Comparison of ENCODE assay signal across 25 cellular contexts in the genomic region with DNA sequence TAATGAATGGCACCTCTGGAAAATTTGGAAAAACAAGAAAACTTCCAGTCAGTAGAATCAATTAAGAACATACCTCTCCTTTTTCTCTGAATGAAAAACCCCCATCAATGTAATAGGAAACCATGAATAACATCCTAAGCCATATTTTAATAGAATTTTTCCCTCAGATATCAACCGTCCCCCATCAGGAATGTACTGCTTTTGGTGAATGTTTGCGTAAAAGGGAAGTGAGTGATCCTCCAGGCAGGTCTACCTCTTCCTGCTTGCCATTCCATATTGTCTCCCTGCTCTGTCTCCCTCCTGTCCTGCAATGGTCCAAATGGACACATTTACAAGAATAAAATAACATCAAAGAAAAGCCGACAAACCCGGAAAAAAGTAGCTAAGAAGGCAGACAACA. TPM values are rescaled to one million over a fixed set of nuclear protein-coding genes. Genes with fewer than 3 reads are reported as not detected.
DNase-seq lines count a peak whose midpoint lies in the region; ATAC-seq and TF ChIP-seq lines count a peak whose summit lies in the region.
"Had no signal": no experiment of that assay in that cellular context is flagged by ENCODE, and none has a peak within 500 bp of the region (broad histone marks: within the 10 kb centered on the region; RNA-seq: fewer than 3 reads in every experiment).

No MANE protein-coding gene starts in this region.

- no peak overlapping the region for H3K4me3 ChIP-seq in fibroblast of mammary gland (ENCODE audit: control insufficient read depth, low read depth, low read length)
- H3K4me3 ChIP-seq in skeletal muscle satellite cell (ENCODE audit: low read length) = no peak overlapping the region
- H3K4me3 ChIP-seq: neural progenitor cell, prostate gland, smooth muscle cell, tibial nerve had no signal

- peaks cover 4% of the 10 kb centered on the region for H3K9me3 ChIP-seq in skeletal muscle satellite cell (replicated peaks; ENCODE audit: low read length)
- H3K9me3 ChIP-seq: prostate gland had no signal

- peak overlapping the region; percentile 53 for H3K9ac ChIP-seq in skeletal muscle satellite cell (ENCODE audit: low read depth, low read length)
- H3K9ac ChIP-seq: neural progenitor cell had no signal

- peak overlapping the region; percentile 36 for H3K4me2 ChIP-seq in skeletal muscle satellite cell (ENCODE audit: low read length)
- H3K4me2 ChIP-seq: neural progenitor cell, smooth muscle cell had no signal

- no peak for ATAC-seq in HG02973 (IDR thresholded peaks at IDR 0.05; ENCODE audit: unreplicated experiment)
- ATAC-seq: left ventricle myocardium superior; stimulated activated naive CD8-positive, alpha-beta T cell treated with anti-CD3 and anti-CD28 coated beads, Interleukin-15, amount 100 ng/mL, for 72 hours had no signal

- peaks cover 17% of the 10 kb centered on the region for H3K9me3 Mint-ChIP-seq in mesothelial cell of epicardium

- peaks cover 8% of the 10 kb centered on the region for H3K36me3 Mint-ChIP-seq in mesothelial cell of epicardium

- no peak overlapping the region for H3K4me3 Mint-ChIP-seq in mesothelial cell of epicardium
- H3K4me3 Mint-ChIP-seq: neural progenitor cell; stimulated activated naive CD8-positive, alpha-beta T cell treated with anti-CD3 and anti-CD28 coated beads, Interleukin-15, amount 100 ng/mL, for 72 hours; T-helper 1 cell treated with Interleukin-12 subunit alpha and Interleukin-12 subunit beta and Interleukin-4 antibody, amounts not matched to agents 30 μg/mL and 1 μg/mL, for 36 hours had no signal

- peaks cover 3% of the 10 kb centered on the region for H3K4me1 Mint-ChIP-seq in mesothelial cell of epicardium
- H3K4me1 Mint-ChIP-seq: neural progenitor cell; stimulated activated naive CD8-positive, alpha-beta T cell treated with anti-CD3 and anti-CD28 coated beads, Interleukin-15, amount 100 ng/mL, for 72 hours had no signal

- H3K4me1 ChIP-seq in skeletal muscle satellite cell (ENCODE audit: control insufficient read depth, insufficient read depth, low read length) = peaks cover 13% of the 10 kb centered on the region
- H3K4me1 ChIP-seq: neural progenitor cell, prostate gland, tibial nerve had no signal

- peaks cover 3% of the 10 kb centered on the region for H3K27me3 ChIP-seq in skeletal muscle satellite cell (ENCODE audit: control insufficient read depth, insufficient read depth, low read length)
- H3K27me3 ChIP-seq: neural progenitor cell, tibial nerve had no signal

- H3K36me3 ChIP-seq in skeletal muscle satellite cell (ENCODE audit: insufficient read depth, low read length) = no peaks in the 10 kb centered on the region
- H3K36me3 ChIP-seq: neural progenitor cell, prostate gland, tibial nerve had no signal

- no peak overlapping the region for H3K27ac Mint-ChIP-seq in mesothelial cell of epicardium
- H3K27ac Mint-ChIP-seq: neural progenitor cell; stimulated activated naive CD8-positive, alpha-beta T cell treated with anti-CD3 and anti-CD28 coated beads, Interleukin-15, amount 100 ng/mL, for 72 hours; T-helper 1 cell treated with Interleukin-12 subunit alpha and Interleukin-12 subunit beta and Interleukin-4 antibody, amounts not matched to agents 30 μg/mL and 1 μg/mL, for 36 hours had no signal

- TF ChIP-seq CTCF in fibroblast of mammary gland (conservative IDR thresholded peaks at IDR 0.05; ENCODE audit: control insufficient read depth, insufficient read depth, low read depth, low read length) (no peak), mesothelial cell of epicardium (IDR thresholded peaks at IDR 0.05; ENCODE audit: unreplicated experiment) (no peak)

- DNase-seq in HS-5 (ENCODE audit: low read depth) (peak; percentile 64), SW 1271 (lab: John Stamatoyannopoulos, UW) (peak; percentile 44 to 77), fibroblast of mammary gland (ENCODE audit: low read depth) (peak; percentile 6), mesothelial cell of epicardium (ENCODE audit: low spot score in 2 of 2, unreplicated experiment in 2 of 2) (no peak), cerebellar cortex (ENCODE audit: low spot score) (no peak)
- DNase-seq: activated CD4-positive, alpha-beta T cell treated with anti-CD3 and anti-CD28 coated beads, Interleukin-2, amount 50 U/mL, for 1 hour; activated CD8-positive, alpha-beta memory T cell treated with anti-CD3 and anti-CD28 coated beads, Interleukin-2, amount 50 U/mL, for 48 hours; activated effector memory CD4-positive, alpha-beta T cell treated with Interleukin-2 at 50 U/mL for 16 hours; AML-193; caudate nucleus; head of caudate nucleus; left ventricle myocardium superior; MM.1S; NCI-H1694 treated with DMSO at 0.1 percent for 48 hours; NCI-H2227 treated with DMSO at 0.1 percent for 48 hours; NCI-H82; stimulated activated CD4-positive, alpha-beta T cell treated with anti-CD3 and anti-CD28 coated beads, Interleukin-2, amount 100 ng/mL, for 48 hours; stimulated activated naive CD8-positive, alpha-beta T cell treated with anti-CD3 and anti-CD28 coated beads, Interleukin-15, amount 100 ng/mL, for 72 hours had no signal

- peaks cover 7% of the 10 kb centered on the region for H3K27me3 Mint-ChIP-seq in mesothelial cell of epicardium (ENCODE audit: low read depth)

RNA-seq across cellular contexts. Expression of a gene that starts 30.8 kb away (rescaled TPM):
- 0.22 and 0.25 TPM in 2 replicates for total RNA-seq in skeletal muscle satellite cell (2012; rRNA removed)
- total RNA-seq in mesothelial cell of epicardium = 1.5 to 1.9 TPM (median 1.7 TPM) in 3 replicates
- total RNA-seq: left ventricle myocardium superior, tibial nerve had no signal

RNA-seq across cellular contexts. Expression of a gene that starts 32.4 kb away (rescaled TPM):
- 13.3 and 17.5 TPM in 2 replicates for total RNA-seq in skeletal muscle satellite cell (2012; rRNA removed)
- total RNA-seq in mesothelial cell of epicardium = 36.4 to 39.0 TPM (median 37.3 TPM) in 3 replicates

Comparison
In these comparisons a context has a peak if more than half of its experiments do, and no peak if none do; other contexts are left out.
1. DNase-seq: peak in HS-5 (single experiment), SW 1271 (2 of 2) and fibroblast of mammary gland (single experiment); none in mesothelial cell of epicardium (0 of 2) and cerebellar cortex (single experiment).